ENCODE assay signal across 14 cellular contexts in genomic region chr2:207131634-207132418, GRCh38. TPM values are rescaled to one million over a fixed set of nuclear protein-coding genes. Genes with fewer than 3 reads are reported as not detected.
DNase-seq lines count a peak whose midpoint lies in the region; ATAC-seq, FAIRE-seq and TF ChIP-seq lines count a peak whose summit lies in the region.
"Had no signal": no experiment of that assay in that cellular context is flagged by ENCODE, and none has a peak within 500 bp of the region (broad histone marks: within the 10 kb centered on the region; RNA-seq: fewer than 3 reads in every experiment).

No MANE protein-coding gene starts in this region.

- H3K9me3 ChIP-seq in T-helper 17 cell (ENCODE audit: control insufficient read depth, low read length, poor library complexity, severe bottlenecking) (peaks cover 2% of the 10 kb centered on the region), keratinocyte (ENCODE audit: control insufficient read depth, low read depth, low read length) (no peaks in the 10 kb centered on the region)
- H3K9me3 ChIP-seq: prostate gland had no signal

- no peak for TF ChIP-seq CTCF in keratinocyte (optimal IDR thresholded peaks at IDR 0.05 in 1 of 3, IDR thresholded peaks at IDR 0.05 in 1 of 3, conservative IDR thresholded peaks at IDR 0.05 in 1 of 3; ENCODE audit: extremely low read depth in 1 of 3, insufficient read depth in 2 of 3, low read length in 3 of 3)

- no peak overlapping the region for H3K4me3 Mint-ChIP-seq in T-helper 17 cell
- peak overlapping the region in 1 of 2 donors; percentile 17 for H3K4me3 Mint-ChIP-seq in stimulated activated naive B cell treated with anti-CD40 and anti-IgM and Interleukin-4, amounts not matched to agents 10 μg/mL and 1 μg/mL and 100 μg/mL, for 72 hours
- H3K4me3 Mint-ChIP-seq: T-helper 1 cell treated with Interleukin-12 subunit alpha and Interleukin-12 subunit beta and Interleukin-4 antibody, amounts not matched to agents 30 μg/mL and 1 μg/mL, for 36 hours had no signal

- peak overlapping the region; percentile 66 for H3K27ac Mint-ChIP-seq in T-helper 17 cell
- peak overlapping the region; percentile 71 for H3K27ac Mint-ChIP-seq in stimulated activated naive B cell treated with anti-CD40 and anti-IgM and Interleukin-4, amounts not matched to agents 10 μg/mL and 1 μg/mL and 100 μg/mL, for 72 hours
- H3K27ac Mint-ChIP-seq: T-helper 1 cell treated with Interleukin-12 subunit alpha and Interleukin-12 subunit beta and Interleukin-4 antibody, amounts not matched to agents 30 μg/mL and 1 μg/mL, for 36 hours had no signal

- peaks cover 0 to 3% of the 10 kb centered on the region in 2 donors for H3K9me3 Mint-ChIP-seq in stimulated activated naive B cell treated with anti-CD40 and anti-IgM and Interleukin-4, amounts not matched to agents 10 μg/mL and 1 μg/mL and 100 μg/mL, for 72 hours
- H3K9me3 Mint-ChIP-seq: T-helper 1 cell treated with Interleukin-12 subunit alpha and Interleukin-12 subunit beta and Interleukin-4 antibody, amounts not matched to agents 30 μg/mL and 1 μg/mL, for 36 hours had no signal

- H3K36me3 ChIP-seq in keratinocyte (ENCODE audit: control insufficient read depth in 2 of 2, extremely low read depth in 1 of 2, insufficient read depth in 2 of 2, low read length in 2 of 2) = peaks cover 5 to 26% of the 10 kb centered on the region in 2 experiments
- H3K36me3 ChIP-seq: cardiac muscle cell, prostate gland had no signal

- peaks cover 7% of the 10 kb centered on the region for H3K36me3 Mint-ChIP-seq in T-helper 17 cell (ENCODE audit: low read depth)
- H3K36me3 Mint-ChIP-seq in stimulated activated naive B cell treated with anti-CD40 and anti-IgM and Interleukin-4, amounts not matched to agents 10 μg/mL and 1 μg/mL and 100 μg/mL, for 72 hours = peaks cover 30 to 79% of the 10 kb centered on the region in 2 donors

- no peaks in the 10 kb centered on the region for H3K27me3 Mint-ChIP-seq in T-helper 17 cell
- no peaks in the 10 kb centered on the region for H3K27me3 Mint-ChIP-seq in stimulated activated naive B cell treated with anti-CD40 and anti-IgM and Interleukin-4, amounts not matched to agents 10 μg/mL and 1 μg/mL and 100 μg/mL, for 72 hours

- H3K4me2 ChIP-seq in keratinocyte (ENCODE audit: control insufficient read depth, extremely low read depth, insufficient read depth, low read depth, low read length) = no peak overlapping the region

- H3K9me1 ChIP-seq in keratinocyte (ENCODE audit: control insufficient read depth, extremely low read depth, insufficient read depth, low read length) = no peaks in the 10 kb centered on the region

- FAIRE-seq in keratinocyte (lab: Jason Lieb, UNC) = peak; percentile 20

- no peaks in the 10 kb centered on the region for H3K27me3 ChIP-seq in keratinocyte (ENCODE audit: control insufficient read depth, extremely low read depth, insufficient read depth, low read length)
- H3K27me3 ChIP-seq: cardiac muscle cell had no signal

- H3K4me3 ChIP-seq in keratinocyte (ENCODE audit: control insufficient read depth in 2 of 3, extremely low read depth in 1 of 3, insufficient read depth in 2 of 3, low read depth in 1 of 3, low read length in 3 of 3) = no peak overlapping the region
- H3K4me3 ChIP-seq: cardiac muscle cell, prostate gland had no signal

- DNase-seq in NCI-H1105 treated with DMSO at 0.1 percent for 48 hours (lab: John Stamatoyannopoulos, UW) = peak; percentile 12
- DNase-seq in NCI-H1105 (lab: John Stamatoyannopoulos, UW) = no peak
- DNase-seq in T-helper 17 cell = no peak
- DNase-seq in keratinocyte (ENCODE audit: low read depth, low spot score) = no peak
- DNase-seq in stimulated activated naive B cell treated with anti-CD40 and anti-IgM and Interleukin-4, amounts not matched to agents 10 μg/mL and 1 μg/mL and 100 μg/mL, for 72 hours = no peak
- no peak for DNase-seq in HK-2 (ENCODE audit: unreplicated experiment)
- DNase-seq in NK-92 (lab: John Stamatoyannopoulos, UW; ENCODE audit: unreplicated experiment) = no peak
- DNase-seq: 8988T; kidney glomerular epithelial cell; NK-92 treated with Interleukin-12 subunit alpha and Interleukin-12 subunit beta, amount 100 ng/mL, for 24 hours had no signal

- no peaks in the 10 kb centered on the region for H4K20me1 ChIP-seq in keratinocyte (ENCODE audit: control insufficient read depth, extremely low read depth, insufficient read depth, low read length)

- dilution Hi-C loops in keratinocyte (cut with MboI; ENCODE audit: extremely low pct_ligation_motif_present, low sequenced_read_pairs) = no loop called here

- ATAC-seq in T-helper 17 cell (no peak), GM21447 (IDR thresholded peaks at IDR 0.05; ENCODE audit: unreplicated experiment) (no peak)
- no peak for ATAC-seq in stimulated activated naive B cell treated with anti-CD40 and anti-IgM and Interleukin-4, amounts not matched to agents 10 μg/mL and 1 μg/mL and 100 μg/mL, for 72 hours (replicated peaks)

- H3K27ac ChIP-seq in keratinocyte (ENCODE audit: control insufficient read depth, insufficient read depth, low read length) = no peak overlapping the region
- H3K27ac ChIP-seq: cardiac muscle cell, prostate gland had no signal

- H3K4me1 Mint-ChIP-seq in T-helper 17 cell = peaks cover 41% of the 10 kb centered on the region
- peaks cover 54 to 73% of the 10 kb centered on the region in 2 donors for H3K4me1 Mint-ChIP-seq in stimulated activated naive B cell treated with anti-CD40 and anti-IgM and Interleukin-4, amounts not matched to agents 10 μg/mL and 1 μg/mL and 100 μg/mL, for 72 hours

- no peak overlapping the region for H2AFZ ChIP-seq in keratinocyte (ENCODE audit: control insufficient read depth, low read length)

- peaks cover 99% of the 10 kb centered on the region for H3K79me2 ChIP-seq in keratinocyte (ENCODE audit: control insufficient read depth, insufficient read depth, low read length)

- H3K9ac ChIP-seq in keratinocyte (ENCODE audit: control insufficient read depth, extremely low read depth, insufficient read depth, low read length) = no peak overlapping the region

- peaks cover 63% of the 10 kb centered on the region for H3K4me1 ChIP-seq in keratinocyte (ENCODE audit: control insufficient read depth, extremely low read depth, insufficient read depth, low read length)

RNA-seq across cellular contexts. Expression of gene KLF7, which starts 33.9 kb away (rescaled TPM):
- total RNA-seq in T-helper 17 cell = 10 to 100 TPM; 38.1 to 53.3 TPM
- polyA plus RNA-seq in keratinocyte = 42.5 to 44.7 TPM (median 44.0 TPM) in 3 replicates
- polyA plus RNA-seq in keratinocyte (2011; ENCODE audit: low read depth) = 20.3 TPM
- polyA plus RNA-seq in keratinocyte (2011; cell fraction: cytosol; rRNA removed) = 30.4 and 30.6 TPM in 2 replicates
- polyA plus RNA-seq in keratinocyte (2011; cell fraction: nucleus; rRNA removed) = 148 and 159 TPM in 2 replicates
- polyA plus RNA-seq in keratinocyte (2012; ENCODE audit: low replicate concordance) = 22.7 and 30.7 TPM in 2 replicates
- polyA minus RNA-seq in keratinocyte = 130 to 189 TPM (median 170 TPM) in 3 replicates
- 17.1 TPM for polyA minus RNA-seq in keratinocyte (2011; cell fraction: cytosol; rRNA and poly(A)+ RNA removed)
- 66.6 and 144 TPM in 2 replicates for polyA minus RNA-seq in keratinocyte (2011; cell fraction: nucleus; rRNA and poly(A)+ RNA removed)
